ENCODE assay signal across 8 cellular contexts in genomic region chr17:45021607-45022287, GRCh38. TPM values are rescaled to one million over a fixed set of nuclear protein-coding genes. Genes with fewer than 3 reads are reported as not detected.
A peak's percentile ranks its signal among the peaks of the same experiment; 100 is the strongest.
DNase-seq lines count a peak whose midpoint lies in the region; ATAC-seq, FAIRE-seq and TF ChIP-seq lines count a peak whose summit lies in the region.

No MANE protein-coding gene starts in this region.

- H3K9ac ChIP-seq in keratinocyte (ENCODE audit: control insufficient read depth, extremely low read depth, insufficient read depth, low read length), result peak overlapping the region; percentile 54

- FAIRE-seq in A549 (lab: Jason Lieb, UNC) (no peak), bronchial epithelial cell (lab: Jason Lieb, UNC) (no peak), keratinocyte (lab: Jason Lieb, UNC) (no peak)

- no peaks in the 10 kb centered on the region for H3K27me3 ChIP-seq in bronchial epithelial cell (ENCODE audit: control insufficient read depth, insufficient read depth, low read length)
- no peaks in the 10 kb centered on the region for H3K27me3 ChIP-seq in keratinocyte (ENCODE audit: control insufficient read depth, extremely low read depth, insufficient read depth, low read length)

- H2AFZ ChIP-seq in keratinocyte (ENCODE audit: control insufficient read depth, low read length), result peak overlapping the region; percentile 66

- H3K36me3 ChIP-seq in bronchial epithelial cell (ENCODE audit: control insufficient read depth, insufficient read depth, low read length) (peaks cover 7% of the 10 kb centered on the region), keratinocyte (ENCODE audit: control insufficient read depth in 2 of 2, extremely low read depth in 1 of 2, insufficient read depth in 2 of 2, low read length in 2 of 2) (peaks cover 2 to 16% of the 10 kb centered on the region in 2 experiments)

- dilution Hi-C loops in keratinocyte (cut with MboI; ENCODE audit: extremely low pct_ligation_motif_present, low sequenced_read_pairs), result loop anchor here (25.0 kb wide), 1 partner anchor 109 kb away; the partner anchor contains the start of gene GFAP

- TF ChIP-seq CTCF in A549 (IDR thresholded peaks at IDR 0.05), result peak; percentile 99
- peak; percentile 78 for TF ChIP-seq CTCF in bronchial epithelial cell (IDR thresholded peaks at IDR 0.05; ENCODE audit: insufficient read depth, low read length, severe bottlenecking)
- peak; percentile 65 to 79 (median 76) for TF ChIP-seq CTCF in keratinocyte (optimal IDR thresholded peaks at IDR 0.05 in 1 of 3, IDR thresholded peaks at IDR 0.05 in 1 of 3, conservative IDR thresholded peaks at IDR 0.05 in 1 of 3; ENCODE audit: extremely low read depth in 1 of 3, insufficient read depth in 2 of 3, low read length in 3 of 3)

- CTCF ChIA-PET in A549 (lab: Yijun Ruan, JAX), result interaction anchor here (0.5 to 66.5 kb wide), 60 partner anchors 13 to 650 kb away, joined by 3 to 1853 read pairs (median 6); partner anchors contain the start of genes ACBD4, C1QL1, EFTUD2 and GFAP

- TF ChIP-seq EP300 in A549 (IDR thresholded peaks at IDR 0.05), result no peak

- H4K20me1 ChIP-seq in keratinocyte (ENCODE audit: control insufficient read depth, extremely low read depth, insufficient read depth, low read length), result no peaks in the 10 kb centered on the region

- H3K4me2 ChIP-seq in A549, result peak overlapping the region; percentile 73
- H3K4me2 ChIP-seq in keratinocyte (ENCODE audit: control insufficient read depth, extremely low read depth, insufficient read depth, low read depth, low read length), result peak overlapping the region; percentile 73

- 47% methylated on average over 29 of the region's 57 CpGs for WGBS in A549 (ENCODE audit: missing lambda C conversion rate)

- no peaks in the 10 kb centered on the region for H3K79me2 ChIP-seq in keratinocyte (ENCODE audit: control insufficient read depth, insufficient read depth, low read length)

- no peak; the same call in 1 of the 2 replicates for TF ChIP-seq POLR2A in A549 (IDR thresholded peaks at IDR 0.05; ENCODE audit: low read length)

- POLR2A ChIA-PET in A549 (lab: Yijun Ruan, JAX), result interaction anchor here (0.7 to 2.1 kb wide), 5 partner anchors 14 to 122 kb away, joined by 3 to 5 read pairs (median 3); partner anchors contain the start of genes EFTUD2 and NMT1

- H3K4me1 ChIP-seq in A549 (peaks cover 24% of the 10 kb centered on the region), keratinocyte (ENCODE audit: control insufficient read depth, extremely low read depth, insufficient read depth, low read length) (peaks cover 21% of the 10 kb centered on the region)

- DNase-seq in A549 (ENCODE audit: low read depth in 1 of 2, low spot score in 1 of 2) (peak; percentile 67 to 93), NCI-H146 treated with DMSO at 0.1 percent for 48 hours (lab: John Stamatoyannopoulos, UW; ENCODE audit: unreplicated experiment) (peak; percentile 43), bronchial epithelial cell (ENCODE audit: low read depth) (no peak), keratinocyte (ENCODE audit: low read depth, low spot score) (no peak)
- peak; percentile 42 to 54 (median 48) for DNase-seq in activated CD4-positive, CD25-positive, alpha-beta regulatory T cell (lab: John Stamatoyannopoulos, UW)
- peak; percentile 36 to 49 for DNase-seq in stimulated activated CD4-positive, alpha-beta T cell treated with anti-CD3 and anti-CD28 coated beads, Interleukin-15, amount 100 ng/mL, for 48 hours (ENCODE audit: low read depth in 2 of 2)

- H3K27ac ChIP-seq in A549, result peak overlapping the region; percentile 55 to 76
- no peak overlapping the region for H3K27ac ChIP-seq in keratinocyte (ENCODE audit: control insufficient read depth, insufficient read depth, low read length)

- peak; percentile 76 to 96 for TF ChIP-seq RAD21 in A549 (conservative IDR thresholded peaks at IDR 0.05 in 1 of 2, IDR thresholded peaks at IDR 0.05 in 1 of 2)

- H3K4me3 ChIP-seq in A549 (peak overlapping the region; percentile 16; the same call in 1 of the 3 replicates), bronchial epithelial cell (ENCODE audit: low read depth, low read length) (peak overlapping the region; percentile 15), keratinocyte (ENCODE audit: control insufficient read depth in 2 of 3, extremely low read depth in 1 of 3, insufficient read depth in 2 of 3, low read depth in 1 of 3, low read length in 3 of 3) (peak overlapping the region in 1 of 3 experiments; percentile 53)

- ATAC-seq in A549 (peak; percentile 63 to 86), GM19025 (IDR thresholded peaks at IDR 0.05; ENCODE audit: low read depth, unreplicated experiment) (peak; percentile 43), GM19395 (IDR thresholded peaks at IDR 0.05; ENCODE audit: unreplicated experiment) (no peak)

- H3K9me1 ChIP-seq in keratinocyte (ENCODE audit: control insufficient read depth, extremely low read depth, insufficient read depth, low read length), result no peaks in the 10 kb centered on the region

- H3K9me3 ChIP-seq in A549, result no peaks in the 10 kb centered on the region
- H3K9me3 ChIP-seq in keratinocyte (ENCODE audit: control insufficient read depth, low read depth, low read length), result no peaks in the 10 kb centered on the region

TF ChIP-seq in A549, 52 proteins besides CTCF, POLR2A, EP300 and RAD21 (continues in another document):
- TF ChIP-seq MYC (IDR thresholded peaks at IDR 0.05; ENCODE audit: borderline replicate concordance, low read length) (0 out of 2 replicates have a peak, but pooled peaks have one; percentile 44), MAX (IDR thresholded peaks at IDR 0.05) (peak; percentile 52; the same call in 1 of the 2 replicates), ESRRA (IDR thresholded peaks at IDR 0.05; ENCODE audit: borderline replicate concordance, low read length) (peak; percentile 35; the same call in 1 of the 2 replicates), FOXS1 (CRISPR knock-in tag; IDR thresholded peaks at IDR 0.05) (no peak), RCOR1 (IDR thresholded peaks at IDR 0.05; ENCODE audit: low read depth, low read length) (no peak), KDM5A (IDR thresholded peaks at IDR 0.05) (peak; percentile 36; the same call in 1 of the 2 replicates)

RNA-seq across cellular contexts. Expression of gene DCAKD, which starts 29.7 kb away (rescaled TPM):
- polyA plus RNA-seq in A549 (2011; rRNA removed) (21.4 and 26.2 TPM in 2 replicates), A549 (2017; fragmentation: RNase III; extraction: RNeasy Plus Mini Kit Qiagen cat#74134 plus additional on column Dnase treatment) (17.4 to 18.7 TPM (median 18.2 TPM) in 3 replicates), keratinocyte (18.7 to 27.6 TPM (median 22.8 TPM) in 3 replicates)
- polyA plus RNA-seq in A549 (2012; cell fraction: cytosol; rRNA removed), result 27.3 and 36.1 TPM in 2 replicates
- polyA plus RNA-seq in A549 (2012; cell fraction: nucleus; rRNA removed), result 50.5 and 50.8 TPM in 2 replicates
- polyA minus RNA-seq in A549 (2011; rRNA and poly(A)+ RNA removed), result 68.2 and 69.2 TPM in 2 replicates
- total RNA-seq in bronchial epithelial cell, result 18.2 and 25.9 TPM in 2 replicates
- 10.3 TPM for polyA plus RNA-seq in keratinocyte (2011; ENCODE audit: low read depth)
- 19.2 and 26.4 TPM in 2 replicates for polyA plus RNA-seq in keratinocyte (2011; cell fraction: cytosol; rRNA removed)
- polyA plus RNA-seq in keratinocyte (2011; cell fraction: nucleus; rRNA removed), result 37.1 and 50.9 TPM in 2 replicates
- polyA plus RNA-seq in keratinocyte (2012; ENCODE audit: low replicate concordance), result 26.6 and 27.7 TPM in 2 replicates
- 36.2 to 67.9 TPM (median 47.1 TPM) in 3 replicates for polyA minus RNA-seq in keratinocyte
- polyA minus RNA-seq in keratinocyte (2011; cell fraction: cytosol; rRNA and poly(A)+ RNA removed), result 64.3 TPM
- 27.6 and 31.8 TPM in 2 replicates for polyA minus RNA-seq in keratinocyte (2011; cell fraction: nucleus; rRNA and poly(A)+ RNA removed)

RNA-seq across cellular contexts. Expression of gene NMT1, which starts 39.4 kb away (rescaled TPM):
- polyA plus RNA-seq in A549 (2011; rRNA removed) (82.9 and 95.8 TPM in 2 replicates), A549 (2017; fragmentation: RNase III; extraction: RNeasy Plus Mini Kit Qiagen cat#74134 plus additional on column Dnase treatment) (270 to 323 TPM (median 299 TPM) in 3 replicates), keratinocyte (75.9 to 101 TPM (median 92.3 TPM) in 3 replicates)
- 36.4 and 45.1 TPM in 2 replicates for polyA plus RNA-seq in A549 (2012; cell fraction: cytosol; rRNA removed)
- 41.7 and 57.7 TPM in 2 replicates for polyA plus RNA-seq in A549 (2012; cell fraction: nucleus; rRNA removed)
- 74.5 and 81.8 TPM in 2 replicates for polyA minus RNA-seq in A549 (2011; rRNA and poly(A)+ RNA removed)
- 48.1 and 54.2 TPM in 2 replicates for total RNA-seq in bronchial epithelial cell
- 239 TPM for polyA plus RNA-seq in keratinocyte (2011; ENCODE audit: low read depth)
- 47.2 and 55.5 TPM in 2 replicates for polyA plus RNA-seq in keratinocyte (2011; cell fraction: cytosol; rRNA removed)
- polyA plus RNA-seq in keratinocyte (2011; cell fraction: nucleus; rRNA removed), result 59.9 and 68.3 TPM in 2 replicates
- polyA plus RNA-seq in keratinocyte (2012; ENCODE audit: low replicate concordance), result 107 and 154 TPM in 2 replicates
- 42.2 to 74.7 TPM (median 53.7 TPM) in 3 replicates for polyA minus RNA-seq in keratinocyte
- polyA minus RNA-seq in keratinocyte (2011; cell fraction: cytosol; rRNA and poly(A)+ RNA removed), result 446 TPM
- polyA minus RNA-seq in keratinocyte (2011; cell fraction: nucleus; rRNA and poly(A)+ RNA removed), result 32.5 and 42.7 TPM in 2 replicates

RNA-seq across cellular contexts. Expression of gene C1QL1, which starts 53.6 kb away (rescaled TPM):
- polyA plus RNA-seq in A549 (2011; rRNA removed) (1.9 and 2.6 TPM in 2 replicates), A549 (2017; fragmentation: RNase III; extraction: RNeasy Plus Mini Kit Qiagen cat#74134 plus additional on column Dnase treatment) (7.4 to 9.3 TPM (median 8.5 TPM) in 3 replicates), keratinocyte (0.04 to 0.15 TPM in 2 of 3 replicates, not detected in the other)
- 17.3 and 27.1 TPM in 2 replicates for polyA plus RNA-seq in A549 (2012; cell fraction: cytosol; rRNA removed)
- polyA plus RNA-seq in A549 (2012; cell fraction: nucleus; rRNA removed), result 11.6 and 18.6 TPM in 2 replicates
- 2.5 TPM in 2 replicates for polyA minus RNA-seq in A549 (2011; rRNA and poly(A)+ RNA removed)
- not detected in 2 replicates for total RNA-seq in bronchial epithelial cell
- not detected for polyA plus RNA-seq in keratinocyte (2011; ENCODE audit: low read depth)
- polyA plus RNA-seq in keratinocyte (2011; cell fraction: cytosol; rRNA removed), result not detected in 2 replicates
- polyA plus RNA-seq in keratinocyte (2011; cell fraction: nucleus; rRNA removed), result not detected in 2 replicates
- 0.25 TPM in 1 of 2 replicates, not detected in the other for polyA plus RNA-seq in keratinocyte (2012; ENCODE audit: low replicate concordance)
- polyA minus RNA-seq in keratinocyte, result 0.49 TPM in 1 of 3 replicates, not detected in the others
- not detected for polyA minus RNA-seq in keratinocyte (2011; cell fraction: cytosol; rRNA and poly(A)+ RNA removed)
- not detected in 2 replicates for polyA minus RNA-seq in keratinocyte (2011; cell fraction: nucleus; rRNA and poly(A)+ RNA removed)

Comparison
In these comparisons a context has a peak if more than half of its experiments do, and no peak if none do; other contexts are left out.
1. DNase-seq: peak in A549 (2 of 2), NCI-H146 treated with DMSO at 0.1 percent for 48 hours (single experiment), activated CD4-positive, CD25-positive, alpha-beta regulatory T cell (4 of 4) and stimulated activated CD4-positive, alpha-beta T cell treated with anti-CD3 and anti-CD28 coated beads, Interleukin-15, amount 100 ng/mL, for 48 hours (2 of 2); none in bronchial epithelial cell (single experiment) and keratinocyte (single experiment).
2. Peak in every context shown above with its lines, with median percentiles within 50 percentile points of each other: CTCF ChIP-seq.